8 cellular contexts compared by ENCODE assay signal in genomic region chr15:65916664-65917406, GRCh38. TPM values are rescaled to one million over a fixed set of nuclear protein-coding genes. Genes with fewer than 3 reads are reported as not detected.
DNase-seq lines count a peak whose midpoint lies in the region; ATAC-seq and TF ChIP-seq lines count a peak whose summit lies in the region.

No MANE protein-coding gene starts in this region.

- POLR2A ChIA-PET in OCI-LY7 (lab: Charles Lee): no interaction called here

- H3K9me3 ChIP-seq in BE2C (no peaks in the 10 kb centered on the region), OCI-LY7 (ENCODE audit: low read length) (no peaks in the 10 kb centered on the region)

- TF ChIP-seq CTCF in BE2C (IDR thresholded peaks at IDR 0.05; ENCODE audit: low read depth, low read length) (peak; percentile 88), OCI-LY7 (conservative IDR thresholded peaks at IDR 0.05; ENCODE audit: low read length) (peak; percentile 39; the same call in 1 of the 2 replicates), brain microvascular endothelial cell (IDR thresholded peaks at IDR 0.05; ENCODE audit: low read depth, low read length, missing control alignments) (peak; percentile 86)

- no peak overlapping the region for H3K4me3 ChIP-seq in BE2C (ENCODE audit: low read depth, low read length)
- H3K4me3 ChIP-seq in OCI-LY7 (ENCODE audit: low read depth, low read length, poor library complexity, severe bottlenecking): no peak overlapping the region
- H3K4me3 ChIP-seq in brain microvascular endothelial cell (ENCODE audit: low read depth, low read length): no peak overlapping the region

- H3K4me2 ChIP-seq in OCI-LY7 (ENCODE audit: low read length): no peak overlapping the region

- H3K4me1 ChIP-seq in BE2C (no peaks in the 10 kb centered on the region), OCI-LY7 (ENCODE audit: insufficient read depth, low read length, poor library complexity, severe bottlenecking) (peaks cover 30% of the 10 kb centered on the region)

- BruUV-seq in OCI-LY7 (replicated peaks; lab: Mats Ljungman, UMichigan): no TSS peak

- H3K79me2 ChIP-seq in OCI-LY7 (ENCODE audit: insufficient read depth, low read depth, low read length): no peaks in the 10 kb centered on the region

- H3K27ac ChIP-seq in OCI-LY7 (ENCODE audit: low read depth, low read length, poor library complexity, severe bottlenecking) (no peak overlapping the region), brain microvascular endothelial cell (no peak overlapping the region)

- peak; percentile 82 for DNase-seq in BE2C
- peak; percentile 35 for DNase-seq in OCI-LY7 (ENCODE audit: low spot score)
- DNase-seq in brain microvascular endothelial cell: peak; percentile 57
- DNase-seq in islet precursor cell: peak; percentile 92
- DNase-seq in stimulated activated CD4-positive, alpha-beta T cell treated with anti-CD3 and anti-CD28 coated beads, Interleukin-2, amount 100 ng/mL, for 24 hours: peak; percentile 36 to 41
- no peak for DNase-seq in stimulated activated naive CD4-positive, alpha-beta T cell treated with Interleukin-2 at 50 U/mL for 16 hours (lab: John Stamatoyannopoulos, UW)

- CTCF ChIA-PET in OCI-LY7 (lab: Charles Lee; ENCODE audit: unreplicated experiment): no interaction called here

- H2AFZ ChIP-seq in OCI-LY7 (ENCODE audit: low read length): no peak overlapping the region

- no peaks in the 10 kb centered on the region for H3K36me3 ChIP-seq in BE2C
- 0 out of 2 replicates have a peak, but pooled peaks cover 3% of the 10 kb centered on the region for H3K36me3 ChIP-seq in OCI-LY7 (ENCODE audit: insufficient read depth, low read length)
- no peaks in the 10 kb centered on the region for H3K36me3 ChIP-seq in brain microvascular endothelial cell (replicated peaks)

- H4K20me1 ChIP-seq in OCI-LY7 (ENCODE audit: insufficient read depth, low read length): no peaks in the 10 kb centered on the region

- intact Hi-C loops in OCI-LY7 (cut with micrococcal nuclease; ENCODE audit: unreplicated experiment): no loop called here

- in situ Hi-C loops in brain microvascular endothelial cell (cut with HindIII; ENCODE audit: low pct_ligation_motif_present, low sequenced_read_pairs): no loop called here

- H3K27me3 ChIP-seq in BE2C (no peaks in the 10 kb centered on the region), brain microvascular endothelial cell (replicated peaks) (no peaks in the 10 kb centered on the region)

- peak; percentile 34 for ATAC-seq in GM18499 (IDR thresholded peaks at IDR 0.05; ENCODE audit: insufficient read depth, unreplicated experiment)
- peak; percentile 54 for ATAC-seq in HG02840 (IDR thresholded peaks at IDR 0.05; ENCODE audit: low FRiP score, unreplicated experiment)

- H3K9me2 ChIP-seq in OCI-LY7 (ENCODE audit: insufficient read depth, low read length): no peaks in the 10 kb centered on the region

RNA-seq across cellular contexts. Expression of gene RAB11A, which starts 47.5 kb away (rescaled TPM):
- polyA plus RNA-seq in BE2C (2012; ENCODE audit: insufficient read depth, insufficient read length, low read depth): 233 TPM
- 116 and 130 TPM in 2 replicates for total RNA-seq in OCI-LY7 (2014; rRNA removed; shearing (Covaris generic))
- total RNA-seq in OCI-LY7 (2022): 196 and 197 TPM in 2 replicates
